Comparison of ENCODE assay signal across 24 cellular contexts in the genomic region with DNA sequence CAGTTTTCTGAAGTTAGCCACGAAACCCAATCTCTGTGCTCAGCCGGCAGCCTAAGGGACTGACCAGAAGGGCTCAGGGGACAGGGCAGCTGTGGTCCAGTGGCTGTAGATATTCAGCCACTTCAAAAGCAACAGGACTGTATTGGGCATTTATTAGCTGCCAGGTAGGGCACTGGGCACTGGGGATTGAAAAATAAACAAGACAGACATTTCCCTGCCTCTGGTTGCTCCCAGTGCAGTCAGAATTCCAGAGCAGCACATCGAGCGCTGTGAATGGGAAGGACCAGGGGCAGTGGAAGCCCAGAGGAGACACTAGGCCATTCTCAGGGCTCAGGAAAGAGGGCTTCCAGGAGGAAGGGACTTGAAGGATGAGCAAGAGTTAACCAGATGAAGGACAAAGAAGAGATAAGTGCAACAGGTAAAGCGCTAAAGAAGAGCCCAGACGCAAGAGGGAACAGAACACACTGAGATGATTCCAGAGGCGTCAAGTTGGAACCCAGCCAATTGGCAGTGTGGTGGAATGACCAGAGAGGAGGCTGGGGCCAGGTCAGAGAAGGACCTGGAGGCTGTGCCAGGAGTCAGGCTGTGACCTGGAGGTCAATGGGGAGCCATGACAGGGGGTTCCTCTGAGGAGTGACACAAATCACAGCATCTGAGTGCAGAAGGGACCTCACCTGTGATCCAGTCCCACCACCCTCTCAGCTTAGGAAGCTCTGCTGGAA.
"Had no signal": no experiment of that assay in that cellular context is flagged by ENCODE, and none has a peak within 500 bp of the region (broad histone marks: within the 10 kb centered on the region; RNA-seq: fewer than 3 reads in every experiment).

No MANE protein-coding gene starts in this region.

- H3K27ac Mint-ChIP-seq: mesothelial cell of epicardium had no signal

- DNase-seq: dermis blood vessel endothelial cell; dorsolateral prefrontal cortex; effector CD4-positive, alpha-beta T cell; effector memory CD4-positive, alpha-beta T cell; esophagus squamous epithelium; foreskin fibroblast; foreskin melanocyte; gastrocnemius medialis; glutamatergic neuron; head of caudate nucleus; heart right ventricle; hippocampal formation; left colon; left ventricle myocardium inferior; lower lobe of right lung; mesenchymal stem cell; mucosa of descending colon; naive B cell had no signal

- H3K4me3 ChIP-seq: coronary artery, dorsolateral prefrontal cortex, esophagus squamous epithelium, gastrocnemius medialis, heart right ventricle, left ventricle myocardium inferior, lower lobe of right lung, mucosa of descending colon had no signal

- FAIRE-seq: colon, endothelial cell of umbilical vein, islet of Langerhans, keratinocyte had no signal

- H3K36me3 ChIP-seq: esophagus squamous epithelium, gastrocnemius medialis, heart right ventricle, left ventricle myocardium inferior, lower lobe of right lung had no signal

- H3K4me3 Mint-ChIP-seq: mesothelial cell of epicardium, naive B cell had no signal

- H3K36me3 Mint-ChIP-seq: mesothelial cell of epicardium, naive B cell had no signal

- ATAC-seq: gastrocnemius medialis, heart right ventricle, left colon, lower lobe of right lung, mucosa of descending colon had no signal

- H3K4me1 ChIP-seq: gastrocnemius medialis, left ventricle myocardium inferior, lower lobe of right lung had no signal

- H3K27ac ChIP-seq: coronary artery, dorsolateral prefrontal cortex, esophagus squamous epithelium, gastrocnemius medialis, heart right ventricle, left ventricle myocardium inferior, lower lobe of right lung had no signal

- H3K9me3 ChIP-seq: esophagus squamous epithelium, gastrocnemius medialis, mucosa of descending colon had no signal
